Comparison of ENCODE assay signal across 21 cellular contexts in the genomic region with DNA sequence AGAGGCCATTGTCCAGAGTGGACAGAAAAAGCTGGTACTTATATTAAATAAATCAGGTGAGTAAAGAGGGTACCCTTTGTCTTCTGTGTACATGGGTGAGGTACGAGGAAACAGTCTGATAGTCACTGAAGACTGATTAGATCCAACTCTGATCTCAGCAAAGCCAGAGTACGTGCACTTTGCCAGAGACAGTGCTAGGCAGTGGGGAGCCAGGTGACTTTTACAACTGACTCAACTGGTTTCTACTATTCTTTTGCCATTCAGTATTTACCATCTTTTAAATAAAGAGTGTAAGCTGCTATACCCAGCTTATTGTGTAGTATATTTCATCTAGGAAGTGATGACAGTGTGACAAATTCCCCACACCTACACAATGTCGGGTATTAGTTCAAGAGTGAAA. TPM values are rescaled to one million over a fixed set of nuclear protein-coding genes. Genes with fewer than 3 reads are reported as not detected.
DNase-seq lines count a peak whose midpoint lies in the region; ATAC-seq, FAIRE-seq and TF ChIP-seq lines count a peak whose summit lies in the region.
"Had no signal": no experiment of that assay in that cellular context is flagged by ENCODE, and none has a peak within 500 bp of the region (broad histone marks: within the 10 kb centered on the region; RNA-seq: fewer than 3 reads in every experiment).

No MANE protein-coding gene starts in this region.

- H3K27me3 ChIP-seq in MM.1S (replicated peaks; ENCODE audit: insufficient read depth, low read length) (no peaks in the 10 kb centered on the region), GM12878 (replicated peaks in 1 of 2; ENCODE audit: control insufficient read depth in 2 of 2, insufficient read depth in 2 of 2, low read length in 1 of 2) (no peaks in the 10 kb centered on the region), prostate gland (replicated peaks; ENCODE audit: insufficient read depth) (no peaks in the 10 kb centered on the region)
- H3K27me3 ChIP-seq: foreskin keratinocyte had no signal

- no peaks in the 10 kb centered on the region for H3K9me2 ChIP-seq in MM.1S (replicated peaks; ENCODE audit: insufficient read depth, low read length)

- in situ Hi-C loops in GM12878 (cut with MboI), result no loop called here

- peak overlapping the region; percentile 99 for H3K4me3 Mint-ChIP-seq in activated T-cell treated with anti-CD3 and anti-CD28 coated beads, Interleukin-2, amount 50 U/mL, for 24 hours
- H3K4me3 Mint-ChIP-seq: T-cell had no signal

- POLR2A ChIA-PET in GM12878 (lab: Charles Lee), result interaction anchor here (4.0 kb wide), 1 partner anchor 15 kb away, joined by 15 read pairs; the partner anchor contains the start of genes GLT8D1 and SPCS1

- H3K4me2 ChIP-seq in MM.1S (ENCODE audit: low read depth, low read length) (peak overlapping the region; percentile 76; the same call in 1 of the 2 replicates), GM12878 (ENCODE audit: control insufficient read depth, insufficient read depth) (peak overlapping the region; percentile 95; the same call in 1 of the 2 replicates)

- ATAC-seq in GM12878 (no peak), HG02642 (IDR thresholded peaks at IDR 0.05; ENCODE audit: poor library complexity, unreplicated experiment) (no peak)
- ATAC-seq: foreskin keratinocyte; naive thymus-derived CD8-positive, alpha-beta T cell; T-cell had no signal

- peak overlapping the region; percentile 10; the same call in 1 of the 2 replicates for H3K27ac ChIP-seq in MM.1S (ENCODE audit: low read length)
- no peak overlapping the region; the same call in 1 of the 2 replicates for H3K27ac ChIP-seq in GM12878 (ENCODE audit: control insufficient read depth, insufficient read depth)
- H3K27ac ChIP-seq in prostate gland, result peak overlapping the region; percentile 93 to 99
- H3K27ac ChIP-seq: foreskin keratinocyte, left ventricle myocardium inferior had no signal

- H3K36me3 ChIP-seq in MM.1S (replicated peaks; ENCODE audit: insufficient read depth, low read length) (peaks cover 54% of the 10 kb centered on the region), GM12878 (ENCODE audit: control insufficient read depth in 2 of 2, insufficient read depth in 2 of 2, low read length in 1 of 2) (peaks cover 21 to 60% of the 10 kb centered on the region in 2 experiments), prostate gland (peaks cover 12 to 29% of the 10 kb centered on the region in 2 donors)

- no peak overlapping the region for H2AFZ ChIP-seq in MM.1S (ENCODE audit: low read length)
- H2AFZ ChIP-seq in GM12878 (ENCODE audit: control insufficient read depth, low read depth, low read length), result no peak overlapping the region

- no TSS peak for BruUV-seq in GM12878 (replicated peaks; lab: Mats Ljungman, UMichigan)

- H3K4me1 ChIP-seq in MM.1S (ENCODE audit: low read length) (peaks cover 52% of the 10 kb centered on the region), GM12878 (ENCODE audit: control insufficient read depth, insufficient read depth, low read length) (peaks cover 17% of the 10 kb centered on the region), prostate gland (replicated peaks) (peaks cover 3% of the 10 kb centered on the region)

- DNase-seq in activated T-cell treated with anti-CD3 and anti-CD28 coated beads, Interleukin-2, amount 50 U/mL, for 24 hours, result no peak
- DNase-seq in activated T-cell treated with anti-CD3 and anti-CD28 coated beads, Interleukin-2, amount 50 U/mL, for 1 hour, result no peak
- no peak for DNase-seq in MM.1S
- DNase-seq in GM12878 (ENCODE audit: low read depth, low spot score), result no peak
- peak; percentile 67 for DNase-seq in prostate gland (ENCODE audit: low spot score)
- no peak for DNase-seq in anterior cingulate cortex (lab: John Stamatoyannopoulos, UW)
- DNase-seq in NCI-H2196 (lab: John Stamatoyannopoulos, UW; ENCODE audit: unreplicated experiment), result no peak
- DNase-seq: activated gamma-delta T cell; effector memory CD4-positive, alpha-beta T cell; foreskin keratinocyte; left ventricle myocardium inferior; naive thymus-derived CD8-positive, alpha-beta T cell; NCI-H2107; NCI-H748 treated with DMSO at 0.1 percent for 48 hours; retina; RPMI8226; T-cell had no signal

- H3F3A ChIP-seq in MM.1S (ENCODE audit: insufficient read depth, low read length), result peaks cover 72% of the 10 kb centered on the region

- no peak for TF ChIP-seq RAD21 in GM12878 (IDR thresholded peaks at IDR 0.05; ENCODE audit: insufficient read depth, low read depth, low read length)

- intact Hi-C loops in GM12878 (cut with micrococcal nuclease; ENCODE audit: unreplicated experiment), result loop anchor here (10.0 kb wide), 1 partner anchor 234 kb away; the partner anchor contains the start of genes NISCH and TNNC1
- intact Hi-C loops in prostate gland (cut with DNase I), result loop anchor here (10.0 kb wide), 2 partner anchors 154 to 214 kb away; partner anchors contain the start of genes NT5DC2 and UQCC5

- H3K9me3 ChIP-seq in MM.1S (replicated peaks; ENCODE audit: insufficient read depth, low read length), result no peaks in the 10 kb centered on the region
- no peaks in the 10 kb centered on the region for H3K9me3 ChIP-seq in GM12878 (replicated peaks; ENCODE audit: control insufficient read depth, insufficient read depth, low read length)
- no peaks in the 10 kb centered on the region for H3K9me3 ChIP-seq in prostate gland
- H3K9me3 ChIP-seq: left ventricle myocardium inferior had no signal

- TF ChIP-seq CTCF in MM.1S (IDR thresholded peaks at IDR 0.05; ENCODE audit: low read length) (no peak), GM12878 (IDR thresholded peaks at IDR 0.05 in 2 of 3, conservative IDR thresholded peaks at IDR 0.05 in 1 of 3; ENCODE audit: control insufficient read depth in 2 of 3, extremely low read depth in 1 of 3, insufficient read depth in 1 of 3, low read depth in 3 of 3, low read length in 3 of 3) (no peak), prostate gland (IDR thresholded peaks at IDR 0.05) (no peak)

- peaks cover 9% of the 10 kb centered on the region; the same call in 1 of the 2 replicates for H4K20me1 ChIP-seq in MM.1S (ENCODE audit: insufficient read depth, low read length)
- H4K20me1 ChIP-seq in GM12878 (ENCODE audit: control insufficient read depth, insufficient read depth), result no peaks in the 10 kb centered on the region

- CTCF ChIA-PET in GM12878 (lab: Yijun Ruan, JAX), result interaction anchor here (1.1 kb wide), 1 partner anchor 12 kb away, joined by 3 read pairs; no protein-coding TSS in a partner anchor

- H3K27me3 Mint-ChIP-seq in activated T-cell treated with anti-CD3 and anti-CD28 coated beads, Interleukin-2, amount 50 U/mL, for 24 hours, result no peaks in the 10 kb centered on the region
- H3K27me3 Mint-ChIP-seq: naive thymus-derived CD8-positive, alpha-beta T cell; T-cell had no signal

- H3K4me1 Mint-ChIP-seq in activated T-cell treated with anti-CD3 and anti-CD28 coated beads, Interleukin-2, amount 50 U/mL, for 24 hours (ENCODE audit: low read depth), result peaks cover 69% of the 10 kb centered on the region

- FAIRE-seq in GM12878 (lab: Jason Lieb, UNC), result no peak
- FAIRE-seq: bronchial epithelial cell, H1, HTR-8/SVneo had no signal

- SMC1A ChIA-PET in GM12878 (lab: Charles Lee; ENCODE audit: uncharacterized antibody, unreplicated experiment), result no interaction called here

- no peak overlapping the region for H3K4me3 ChIP-seq in MM.1S (ENCODE audit: low read length)
- H3K4me3 ChIP-seq in GM12878, result peak overlapping the region; percentile 91; the same call in 1 of the 2 replicates
- H3K4me3 ChIP-seq in prostate gland, result peak overlapping the region in 1 of 2 donors; percentile 6
- H3K4me3 ChIP-seq: left ventricle myocardium inferior had no signal

- H3K36me3 Mint-ChIP-seq in activated T-cell treated with anti-CD3 and anti-CD28 coated beads, Interleukin-2, amount 50 U/mL, for 24 hours (ENCODE audit: low read depth), result peaks cover 96% of the 10 kb centered on the region

- RAD21 ChIA-PET in GM12878 (lab: Charles Lee; ENCODE audit: unreplicated experiment), result no interaction called here

- peak overlapping the region; percentile 99 for H3K27ac Mint-ChIP-seq in activated T-cell treated with anti-CD3 and anti-CD28 coated beads, Interleukin-2, amount 50 U/mL, for 24 hours
- H3K27ac Mint-ChIP-seq: T-cell had no signal

- WGBS in GM12878 (ENCODE audit: insufficient coverage, insufficient replicate concordance, low lambda C conversion rate, missing lambda C conversion rate), result 66% methylated on average over 3 of the region's 3 CpGs
- 56% methylated on average over 3 of the region's 3 CpGs for WGBS in prostate gland

- no peaks in the 10 kb centered on the region for H3K9me3 Mint-ChIP-seq in activated T-cell treated with anti-CD3 and anti-CD28 coated beads, Interleukin-2, amount 50 U/mL, for 24 hours
- H3K9me3 Mint-ChIP-seq: naive thymus-derived CD8-positive, alpha-beta T cell; T-cell had no signal

- no peak for TF ChIP-seq EP300 in GM12878 (IDR thresholded peaks at IDR 0.05; ENCODE audit: borderline replicate concordance in 1 of 2, control insufficient read depth in 1 of 2, low read depth in 2 of 2, low read length in 2 of 2)

- no peak for TF ChIP-seq POLR2A in GM12878 (IDR thresholded peaks at IDR 0.05; ENCODE audit: low read depth, low read length)
- TF ChIP-seq POLR2A in prostate gland (IDR thresholded peaks at IDR 0.05), result no peak

- no peak overlapping the region for H3K9ac ChIP-seq in MM.1S (ENCODE audit: low read length)
- no peak overlapping the region; the same call in 1 of the 2 replicates for H3K9ac ChIP-seq in GM12878 (ENCODE audit: control insufficient read depth, insufficient read depth, low read length)

- H3K79me2 ChIP-seq in MM.1S (ENCODE audit: low read length), result peaks cover 93% of the 10 kb centered on the region
- peaks cover 68% of the 10 kb centered on the region for H3K79me2 ChIP-seq in GM12878 (ENCODE audit: control insufficient read depth, insufficient read depth, low read length)

RNA-seq across cellular contexts. Expression of gene GNL3, which starts 3.3 kb away (rescaled TPM):
- 348 and 356 TPM in 2 replicates for total RNA-seq in GM12878 (2013; cell fraction: nucleolus; rRNA removed)
- total RNA-seq in GM12878 (2014; rRNA removed), result 172 and 196 TPM in 2 replicates
- 295 and 299 TPM in 2 replicates for total RNA-seq in GM12878 (2014; rRNA removed; fragmentation: Illumina TruSeq; extraction: Trizol)
- total RNA-seq in GM12878 (2021), result 164 and 173 TPM in 2 replicates
- polyA plus RNA-seq in GM12878 (2011; ENCODE audit: low read depth), result 93.6 TPM
- 176 and 225 TPM in 2 replicates for polyA plus RNA-seq in GM12878 (2011; rRNA removed)
- 58.9 and 72.0 TPM in 2 replicates for polyA plus RNA-seq in GM12878 (2011; cell fraction: cytosol; rRNA removed)
- 257 and 308 TPM in 2 replicates for polyA plus RNA-seq in GM12878 (2011; cell fraction: nucleus; rRNA removed)
- 119 and 126 TPM in 2 replicates for polyA plus RNA-seq in GM12878 (2012)
- polyA plus RNA-seq in GM12878 (2014; fragmentation: Illumina TruSeq; extraction: Trizol), result 368 and 479 TPM in 2 replicates
- 100 to 1,000 TPM; 246 to 274 TPM for polyA plus RNA-seq in GM12878 (2014; fragmentation: Nextera tagmentation; extraction: Ambion mirVana)
- polyA plus RNA-seq in GM12878 (2014; rRNA removed), result 173 and 201 TPM in 2 replicates
- 100 to 1,000 TPM; 267 to 271 TPM for polyA plus RNA-seq in GM12878 (2016; fragmentation: Nextera tagmentation; extraction: Ambion mirVana)
- 71.8 and 90.1 TPM in 2 replicates for polyA minus RNA-seq in GM12878 (2011; rRNA and poly(A)+ RNA removed)
- 27.4 and 37.8 TPM in 2 replicates for polyA minus RNA-seq in GM12878 (2011; cell fraction: cytosol; rRNA and poly(A)+ RNA removed)
- polyA minus RNA-seq in GM12878 (2011; cell fraction: nucleus; rRNA and poly(A)+ RNA removed), result 101 and 145 TPM in 2 replicates
- total RNA-seq in prostate gland, result 100 to 1,000 TPM in 1 of 2 donors, 10 to 100 TPM in 1; 50.7 to 116 TPM

RNA-seq across cellular contexts. Expression of gene PBRM1, which starts 3.4 kb away (rescaled TPM):
- total RNA-seq in GM12878 (2013; cell fraction: nucleolus; rRNA removed), result 159 and 174 TPM in 2 replicates
- 35.9 and 38.6 TPM in 2 replicates for total RNA-seq in GM12878 (2014; rRNA removed)
- total RNA-seq in GM12878 (2014; rRNA removed; fragmentation: Illumina TruSeq; extraction: Trizol), result 54.8 and 55.1 TPM in 2 replicates
- total RNA-seq in GM12878 (2021), result 51.5 and 58.4 TPM in 2 replicates
- 10.0 TPM for polyA plus RNA-seq in GM12878 (2011; ENCODE audit: low read depth)
- polyA plus RNA-seq in GM12878 (2011; rRNA removed), result 29.2 and 29.7 TPM in 2 replicates
- 19.1 and 23.7 TPM in 2 replicates for polyA plus RNA-seq in GM12878 (2011; cell fraction: cytosol; rRNA removed)
- 33.0 and 53.5 TPM in 2 replicates for polyA plus RNA-seq in GM12878 (2011; cell fraction: nucleus; rRNA removed)
- 14.9 and 15.1 TPM in 2 replicates for polyA plus RNA-seq in GM12878 (2012)
- 42.6 and 50.0 TPM in 2 replicates for polyA plus RNA-seq in GM12878 (2014; fragmentation: Illumina TruSeq; extraction: Trizol)
- polyA plus RNA-seq in GM12878 (2014; fragmentation: Nextera tagmentation; extraction: Ambion mirVana), result 10 to 100 TPM in 1 of 2 experiments, 1 to 10 TPM in 1; 8.9 to 14.1 TPM
- polyA plus RNA-seq in GM12878 (2014; rRNA removed), result 28.6 and 35.0 TPM in 2 replicates
- 10 to 100 TPM; 80.9 to 88.9 TPM for polyA plus RNA-seq in GM12878 (2016; fragmentation: Nextera tagmentation; extraction: Ambion mirVana)
- 75.3 and 95.3 TPM in 2 replicates for polyA minus RNA-seq in GM12878 (2011; rRNA and poly(A)+ RNA removed)
- 17.5 and 26.4 TPM in 2 replicates for polyA minus RNA-seq in GM12878 (2011; cell fraction: cytosol; rRNA and poly(A)+ RNA removed)
- polyA minus RNA-seq in GM12878 (2011; cell fraction: nucleus; rRNA and poly(A)+ RNA removed), result 56.8 and 95.8 TPM in 2 replicates
- 10 to 100 TPM; 72.5 to 77.5 TPM for total RNA-seq in prostate gland

RNA-seq across cellular contexts. Expression of gene GLT8D1, which starts 16.4 kb away (rescaled TPM):
- 86.4 and 88.3 TPM in 2 replicates for total RNA-seq in GM12878 (2013; cell fraction: nucleolus; rRNA removed)
- 41.7 and 54.1 TPM in 2 replicates for total RNA-seq in GM12878 (2014; rRNA removed)
- 47.4 and 50.3 TPM in 2 replicates for total RNA-seq in GM12878 (2014; rRNA removed; fragmentation: Illumina TruSeq; extraction: Trizol)
- total RNA-seq in GM12878 (2021), result 35.3 and 41.0 TPM in 2 replicates
- 55.0 TPM for polyA plus RNA-seq in GM12878 (2011; ENCODE audit: low read depth)
- 46.5 and 60.9 TPM in 2 replicates for polyA plus RNA-seq in GM12878 (2011; rRNA removed)
- 29.8 and 35.1 TPM in 2 replicates for polyA plus RNA-seq in GM12878 (2011; cell fraction: cytosol; rRNA removed)
- 53.8 and 70.0 TPM in 2 replicates for polyA plus RNA-seq in GM12878 (2011; cell fraction: nucleus; rRNA removed)
- 59.4 and 70.2 TPM in 2 replicates for polyA plus RNA-seq in GM12878 (2012)
- 55.4 and 55.5 TPM in 2 replicates for polyA plus RNA-seq in GM12878 (2014; fragmentation: Illumina TruSeq; extraction: Trizol)
- polyA plus RNA-seq in GM12878 (2014; fragmentation: Nextera tagmentation; extraction: Ambion mirVana), result 10 to 100 TPM; 25.3 to 32.6 TPM
- polyA plus RNA-seq in GM12878 (2014; rRNA removed), result 44.7 and 51.4 TPM in 2 replicates
- 10 to 100 TPM; 72.9 to 73.4 TPM for polyA plus RNA-seq in GM12878 (2016; fragmentation: Nextera tagmentation; extraction: Ambion mirVana)
- polyA minus RNA-seq in GM12878 (2011; rRNA and poly(A)+ RNA removed), result 20.2 and 23.3 TPM in 2 replicates
- polyA minus RNA-seq in GM12878 (2011; cell fraction: cytosol; rRNA and poly(A)+ RNA removed), result 8.8 and 12.3 TPM in 2 replicates
- polyA minus RNA-seq in GM12878 (2011; cell fraction: nucleus; rRNA and poly(A)+ RNA removed), result 14.3 and 20.2 TPM in 2 replicates
- 10 to 100 TPM; 68.1 to 71.3 TPM for total RNA-seq in prostate gland

RNA-seq across cellular contexts. Expression of gene SPCS1, which starts 16.8 kb away (rescaled TPM):
- total RNA-seq in GM12878 (2013; cell fraction: nucleolus; rRNA removed), result 38.7 and 41.7 TPM in 2 replicates
- total RNA-seq in GM12878 (2014; rRNA removed) (121 and 151 TPM in 2 replicates), GM12878 (2014; rRNA removed; fragmentation: Illumina TruSeq; extraction: Trizol) (190 and 197 TPM in 2 replicates), GM12878 (2021) (174 TPM in 2 replicates), prostate gland (100 to 1,000 TPM; 144 to 296 TPM)
- 154 TPM for polyA plus RNA-seq in GM12878 (2011; ENCODE audit: low read depth)
- polyA plus RNA-seq in GM12878 (2011; rRNA removed) (103 and 107 TPM in 2 replicates), GM12878 (2014; fragmentation: Illumina TruSeq; extraction: Trizol) (189 and 215 TPM in 2 replicates), GM12878 (2014; fragmentation: Nextera tagmentation; extraction: Ambion mirVana) (100 to 1,000 TPM; 814 to 994 TPM), GM12878 (2014; rRNA removed) (211 and 251 TPM in 2 replicates), GM12878 (2016; fragmentation: Nextera tagmentation; extraction: Ambion mirVana) (100 to 1,000 TPM; 551 to 576 TPM)
- 81.9 and 112 TPM in 2 replicates for polyA plus RNA-seq in GM12878 (2011; cell fraction: cytosol; rRNA removed)
- polyA plus RNA-seq in GM12878 (2011; cell fraction: nucleus; rRNA removed), result 45.5 and 51.9 TPM in 2 replicates
- polyA plus RNA-seq in GM12878 (2012), result 243 and 245 TPM in 2 replicates
- 53.3 and 55.2 TPM in 2 replicates for polyA minus RNA-seq in GM12878 (2011; rRNA and poly(A)+ RNA removed)
- polyA minus RNA-seq in GM12878 (2011; cell fraction: cytosol; rRNA and poly(A)+ RNA removed), result 63.9 and 65.4 TPM in 2 replicates
- 19.8 and 25.1 TPM in 2 replicates for polyA minus RNA-seq in GM12878 (2011; cell fraction: nucleus; rRNA and poly(A)+ RNA removed)
